Comparison of ENCODE assay signal across 28 cellular contexts in genomic region chr1:55970711-55971110, GRCh38.
DNase-seq lines count a peak whose midpoint lies in the region; ATAC-seq and TF ChIP-seq lines count a peak whose summit lies in the region.
"Had no signal": no experiment of that assay in that cellular context is flagged by ENCODE, and none has a peak within 500 bp of the region (broad histone marks: within the 10 kb centered on the region; RNA-seq: fewer than 3 reads in every experiment).

No MANE protein-coding gene starts in this region.

- ATAC-seq in left ventricle myocardium superior = no peak
- ATAC-seq: activated CD4-positive, CD25-positive, alpha-beta regulatory T cell treated with anti-CD3 and anti-CD28 coated beads, Interleukin-2, amount 50 U/mL, for 24 hours; gastroesophageal sphincter; lower lobe of right lung; stimulated activated naive CD8-positive, alpha-beta T cell treated with anti-CD3 and anti-CD28 coated beads, Interleukin-15, Interleukin-2, amounts not matched to agents 100 U/mL and 50 U/mL, for 24 hours had no signal

- peak; percentile 97 for DNase-seq in EH (ENCODE audit: low read depth)
- DNase-seq in LHCN-M2 (ENCODE audit: low read depth) = peak; percentile 12
- peak; percentile 63 for DNase-seq in fibroblast of mammary gland (ENCODE audit: low read depth)
- peak; percentile 60 for DNase-seq in retinal pigment epithelial cell (ENCODE audit: low read depth)
- DNase-seq in NCI-H69 (lab: John Stamatoyannopoulos, UW) = no peak
- no peak for DNase-seq in left ventricle myocardium superior
- no peak for DNase-seq in NCI-H345 treated with DMSO at 0.1 percent for 48 hours (lab: John Stamatoyannopoulos, UW; ENCODE audit: unreplicated experiment)
- no peak for DNase-seq in SK-N-DZ (ENCODE audit: low spot score)
- DNase-seq: activated CD4-positive, alpha-beta memory T cell treated with anti-CD3 and anti-CD28 coated beads, Interleukin-2, amount 10 ng/mL, durations not matched to agents 7 days and 5 days; activated gamma-delta T cell; adrenal gland; Caco-2; caudate nucleus; DND-41; KBM-7; lower lobe of right lung; MV-4-11; NCI-H1694; NCI-H2171; NCI-H526; spleen; stimulated activated CD4-positive, alpha-beta T cell treated with anti-CD3 and anti-CD28 coated beads, Interleukin-4, amount 100 ng/mL, for 4 hours; stimulated activated naive CD8-positive, alpha-beta T cell treated with anti-CD3 and anti-CD28 coated beads, Interleukin-15, Interleukin-2, amounts not matched to agents 100 U/mL and 50 U/mL, for 24 hours; thyroid gland had no signal

- H3K4me3 ChIP-seq in fibroblast of mammary gland (ENCODE audit: control insufficient read depth, low read depth, low read length) = no peak overlapping the region
- no peak overlapping the region for H3K4me3 ChIP-seq in retinal pigment epithelial cell (ENCODE audit: low read length)
- H3K4me3 ChIP-seq: adrenal gland, BLaER1, gastroesophageal sphincter, HAP-1, lower lobe of right lung, spleen, thyroid gland had no signal

- intact Hi-C loops in left ventricle myocardium superior (cut with micrococcal nuclease) = no loop called here

- TF ChIP-seq CTCF in fibroblast of mammary gland (conservative IDR thresholded peaks at IDR 0.05; ENCODE audit: control insufficient read depth, insufficient read depth, low read depth, low read length) (no peak), retinal pigment epithelial cell (conservative IDR thresholded peaks at IDR 0.05; ENCODE audit: low read depth, low read length) (no peak)

Comparison
In these comparisons a context has a peak if more than half of its experiments do, and no peak if none do; other contexts are left out.
1. DNase-seq: peak in EH (single experiment), LHCN-M2 (single experiment), fibroblast of mammary gland (single experiment) and retinal pigment epithelial cell (single experiment); none in NCI-H69 (single experiment), left ventricle myocardium superior (single experiment), NCI-H345 treated with DMSO at 0.1 percent for 48 hours (single experiment) and SK-N-DZ (single experiment).